In genomic region chr2:11133238-11133935, GRCh38 we compare ENCODE assay signal across 1 cellular context.
TF ChIP-seq lines count a peak whose summit lies in the region.

No MANE protein-coding gene starts in this region.

TF ChIP-seq in HepG2, 621 proteins besides CTCF, POLR2A, EP300 and RAD21 (continued from another document and continues in another):
- TF ChIP-seq HMGXB4 (CRISPR knock-in tag; IDR thresholded peaks at IDR 0.05; ENCODE audit: borderline replicate concordance in 1 of 2, low read depth in 1 of 2) (peak in 1 of 2 experiments; percentile 7; a peak in 1 of 4 replicates), NBN (conservative IDR thresholded peaks at IDR 0.05) (no peak), ZNF687 (CRISPR knock-in tag; IDR thresholded peaks at IDR 0.05) (peak; percentile 70), ZNF33B (CRISPR knock-in tag; IDR thresholded peaks at IDR 0.05) (no peak; the same call in 1 of the 2 replicates), ARID4A (CRISPR knock-in tag; IDR thresholded peaks at IDR 0.05; ENCODE audit: borderline replicate concordance) (peak; percentile 83), ZMYM3 (CRISPR knock-in tag; IDR thresholded peaks at IDR 0.05) (no peak; the same call in 1 of the 2 replicates), ZNF772 (CRISPR knock-in tag; IDR thresholded peaks at IDR 0.05) (0 out of 2 replicates have a peak, but pooled peaks have one; percentile 2), ZHX1 (CRISPR knock-in tag; IDR thresholded peaks at IDR 0.05; ENCODE audit: low read depth) (0 out of 2 replicates have a peak, but pooled peaks have one; percentile 7), TBX2 (CRISPR knock-in tag; IDR thresholded peaks at IDR 0.05; ENCODE audit: borderline replicate concordance) (peak; percentile 53; the same call in 1 of the 2 replicates), ZNF207 (IDR thresholded peaks at IDR 0.05; ENCODE audit: borderline replicate concordance) (no peak), MEIS2 (CRISPR knock-in tag; IDR thresholded peaks at IDR 0.05) (no peak), NFATC3 (CRISPR knock-in tag; IDR thresholded peaks at IDR 0.05) (no peak), ZNF292 (CRISPR knock-in tag; IDR thresholded peaks at IDR 0.05; ENCODE audit: borderline replicate concordance, low read depth) (peak; percentile 82; the same call in 1 of the 2 replicates), ZNF800 (CRISPR knock-in tag; IDR thresholded peaks at IDR 0.05) (no peak), ZNF503 (CRISPR knock-in tag; IDR thresholded peaks at IDR 0.05) (no peak), ZBTB38 (CRISPR knock-in tag; IDR thresholded peaks at IDR 0.05) (peak; percentile 41), FOXA3 (CRISPR knock-in tag; IDR thresholded peaks at IDR 0.05) (no peak), ZNF205 (CRISPR knock-in tag; IDR thresholded peaks at IDR 0.05) (peak; percentile 16; the same call in 1 of the 2 replicates), PHB2 (IDR thresholded peaks at IDR 0.05; ENCODE audit: partially characterized antibody) (no peak), PHF21A (CRISPR knock-in tag; IDR thresholded peaks at IDR 0.05) (no peak; the same call in 1 of the 2 replicates), ZNF83 (CRISPR knock-in tag; IDR thresholded peaks at IDR 0.05; ENCODE audit: borderline replicate concordance) (0 out of 2 replicates have a peak, but pooled peaks have one; percentile 61), ZNF33A (CRISPR knock-in tag; IDR thresholded peaks at IDR 0.05; ENCODE audit: borderline replicate concordance) (no peak), ARNT2 (CRISPR knock-in tag; IDR thresholded peaks at IDR 0.05; ENCODE audit: low read depth) (peak; percentile 48; the same call in 1 of the 2 replicates), ZNF256 (CRISPR knock-in tag; conservative IDR thresholded peaks at IDR 0.05) (no peak), ZNF781 (CRISPR knock-in tag; IDR thresholded peaks at IDR 0.05; ENCODE audit: borderline replicate concordance, not compliant biosample characterization) (peak; percentile 22), FOXP1 (IDR thresholded peaks at IDR 0.05) (no peak), FOXP1 (CRISPR knock-in tag; IDR thresholded peaks at IDR 0.05) (no peak), FOXM1 (CRISPR knock-in tag; IDR thresholded peaks at IDR 0.05) (no peak), ZNF761 (CRISPR knock-in tag; conservative IDR thresholded peaks at IDR 0.05) (no peak), ZNF570 (CRISPR knock-in tag; IDR thresholded peaks at IDR 0.05; ENCODE audit: borderline replicate concordance) (no peak), NFYB (CRISPR knock-in tag; IDR thresholded peaks at IDR 0.05) (no peak; the same call in 1 of the 2 replicates), NCOA5 (CRISPR knock-in tag; IDR thresholded peaks at IDR 0.05) (no peak), ZNF597 (CRISPR knock-in tag; IDR thresholded peaks at IDR 0.05) (no peak), PITX1 (CRISPR knock-in tag; IDR thresholded peaks at IDR 0.05) (peak; percentile 54; the same call in 1 of the 2 replicates), ZNF34 (CRISPR knock-in tag; IDR thresholded peaks at IDR 0.05; ENCODE audit: borderline replicate concordance) (0 out of 2 replicates have a peak, but pooled peaks have one; percentile 11), TIGD3 (CRISPR knock-in tag; IDR thresholded peaks at IDR 0.05; ENCODE audit: borderline replicate concordance) (no peak), PAX8 (CRISPR knock-in tag; IDR thresholded peaks at IDR 0.05; ENCODE audit: borderline replicate concordance) (0 out of 2 replicates have a peak, but pooled peaks have one; percentile 64), KDM3A (CRISPR knock-in tag; IDR thresholded peaks at IDR 0.05; ENCODE audit: low read depth) (peak; percentile 32; the same call in 1 of the 2 replicates), MIER3 (CRISPR knock-in tag; IDR thresholded peaks at IDR 0.05; ENCODE audit: borderline replicate concordance) (0 out of 2 replicates have a peak, but pooled peaks have one; percentile 4), RFXAP (CRISPR knock-in tag; IDR thresholded peaks at IDR 0.05; ENCODE audit: borderline replicate concordance) (no peak)
